Comparison of ENCODE assay signal across 8 cellular contexts in genomic region chr11:73980001-73980960, GRCh38. TPM values are rescaled to one million over a fixed set of nuclear protein-coding genes. Genes with fewer than 3 reads are reported as not detected.
DNase-seq lines count a peak whose midpoint lies in the region; ATAC-seq and TF ChIP-seq lines count a peak whose summit lies in the region.

No MANE protein-coding gene starts in this region.

- WGBS in ovary, 3 donors: 67 to 71% (median 70%) methylated on average over 6 of the region's 6 CpGs

- no peak for TF ChIP-seq POLR2A in ovary (IDR thresholded peaks at IDR 0.05)

- H4K20me1 ChIP-seq in BLaER1: peaks cover 16% of the 10 kb centered on the region

- no peaks in the 10 kb centered on the region for H3K9me3 Mint-ChIP-seq in activated naive CD4-positive, alpha-beta T cell treated with anti-CD3 and anti-CD28 coated beads, Interleukin-2, amount 50 U/mL, for 72 hours

- DNase-seq in GM19240 (ENCODE audit: insufficient read length, low spot score) (peak; percentile 92), SHP77 (lab: John Stamatoyannopoulos, UW) (peak; percentile 94), left lung (peak; percentile 71 to 76), ovary (no peak)
- DNase-seq in activated naive CD4-positive, alpha-beta T cell treated with anti-CD3 and anti-CD28 coated beads, Interleukin-2, amount 50 U/mL, for 72 hours (ENCODE audit: low spot score in 2 of 2): peak; percentile 68 to 73
- peak; percentile 32 to 53 for DNase-seq in stimulated activated CD8-positive, alpha-beta memory T cell treated with anti-CD3 and anti-CD28 coated beads, Interleukin-4, amount 100 ng/mL, for 4 hours (ENCODE audit: low read depth in 2 of 2, low spot score in 1 of 2)

- H3K27ac Mint-ChIP-seq in activated naive CD4-positive, alpha-beta T cell treated with anti-CD3 and anti-CD28 coated beads, Interleukin-2, amount 50 U/mL, for 72 hours: peak overlapping the region; percentile 95 to 100

- H3K9ac ChIP-seq in BLaER1: peak overlapping the region; percentile 87; the same call in 1 of the 2 replicates

- H3K4me3 ChIP-seq in BLaER1: peak overlapping the region; percentile 75
- H3K4me3 ChIP-seq in left lung: peak overlapping the region in 1 of 2 donors; percentile 68
- H3K4me3 ChIP-seq in ovary: no peak overlapping the region

- H3K9me3 ChIP-seq in BLaER1 (no peaks in the 10 kb centered on the region), left lung (no peaks in the 10 kb centered on the region), ovary (no peaks in the 10 kb centered on the region)

- H3K4me1 ChIP-seq in BLaER1 (peaks cover 66% of the 10 kb centered on the region), left lung (peaks cover 9 to 79% of the 10 kb centered on the region in 2 donors), ovary (ENCODE audit: insufficient read depth) (no peaks in the 10 kb centered on the region)

- intact Hi-C loops in left lung (cut with DNase I) (no loop called here), ovary (cut with DNase I) (no loop called here)

- no peak for TF ChIP-seq EP300 in ovary (IDR thresholded peaks at IDR 0.05)

- ATAC-seq in HG03460 (IDR thresholded peaks at IDR 0.05; ENCODE audit: unreplicated experiment) (peak; percentile 44), left lung (peak; percentile 6)
- peak; percentile 8 to 36 for ATAC-seq in activated naive CD4-positive, alpha-beta T cell treated with anti-CD3 and anti-CD28 coated beads, Interleukin-2, amount 50 U/mL, for 72 hours

- H3K36me3 Mint-ChIP-seq in activated naive CD4-positive, alpha-beta T cell treated with anti-CD3 and anti-CD28 coated beads, Interleukin-2, amount 50 U/mL, for 72 hours: peaks cover 75 to 84% of the 10 kb centered on the region in 2 donors

- H3K27me3 ChIP-seq in BLaER1: no peaks in the 10 kb centered on the region
- H3K27me3 ChIP-seq in left lung: no peaks in the 10 kb centered on the region
- no peaks in the 10 kb centered on the region for H3K27me3 ChIP-seq in ovary

- H3K36me3 ChIP-seq in BLaER1 (peaks cover 54% of the 10 kb centered on the region), left lung (peaks cover 0 to 54% of the 10 kb centered on the region in 2 donors), ovary (no peaks in the 10 kb centered on the region)

- peak overlapping the region; percentile 96 for H3K4me2 ChIP-seq in BLaER1

- H3K27ac ChIP-seq in BLaER1 (peak overlapping the region; percentile 89), left lung (peak overlapping the region in 1 of 2 donors; percentile 99), ovary (no peak overlapping the region)

- no peak for TF ChIP-seq CTCF in left lung (IDR thresholded peaks at IDR 0.05)
- no peak for TF ChIP-seq CTCF in ovary (IDR thresholded peaks at IDR 0.05)

RNA-seq across cellular contexts. Expression of gene UCP2, which starts 2.4 kb away (rescaled TPM):
- 100 to 1,000 TPM; 271 to 326 TPM for total RNA-seq in activated naive CD4-positive, alpha-beta T cell treated with anti-CD3 and anti-CD28 coated beads, Interleukin-2, amount 50 U/mL, for 72 hours
- 100 to 1,000 TPM in 1 of 2 donors, 10 to 100 TPM in 1; 70.0 to 142 TPM for total RNA-seq in left lung
- total RNA-seq in ovary: 10 to 100 TPM in 5 of 7 donors, 1 to 10 TPM in 2; 3.7 to 86.9 (median 16.5) TPM
- polyA plus RNA-seq in ovary: 10 to 100 TPM in 1 of 2 donors, 1 to 10 TPM in 1; 4.9 to 31.5 TPM

RNA-seq across cellular contexts. Expression of gene UCP3, which starts 28.6 kb away (rescaled TPM):
- 1 to 10 TPM; 1.5 to 2.7 TPM for total RNA-seq in activated naive CD4-positive, alpha-beta T cell treated with anti-CD3 and anti-CD28 coated beads, Interleukin-2, amount 50 U/mL, for 72 hours
- total RNA-seq in left lung (1 to 10 TPM; 1.0 to 2.7 TPM), ovary (1 to 10 TPM in 5 of 7 donors, under 1 TPM in 2; 0.72 to 2.2 (median 1.2) TPM)
- under 1 TPM; 0.70 to 0.84 TPM for polyA plus RNA-seq in ovary

RNA-seq across cellular contexts. Expression of gene DNAJB13, which starts 29.5 kb away (rescaled TPM):
- total RNA-seq in activated naive CD4-positive, alpha-beta T cell treated with anti-CD3 and anti-CD28 coated beads, Interleukin-2, amount 50 U/mL, for 72 hours: under 1 TPM; 0.29 to 0.32 TPM
- total RNA-seq in left lung (1 to 10 TPM; 1.2 to 2.1 TPM), ovary (10 to 100 TPM in 1 of 7 donors, 1 to 10 TPM in 3, under 1 TPM in 2, not detected in 1; 0.48 to 23.3 (median 2.5) TPM)
- polyA plus RNA-seq in ovary: under 1 TPM in 1 of 2 donors, not detected in 1; 0.36 TPM

Comparison
In these comparisons a context has a peak if more than half of its experiments do, and no peak if none do; other contexts are left out.
1. DNase-seq: peak in GM19240 (single experiment), SHP77 (2 of 2), activated naive CD4-positive, alpha-beta T cell treated with anti-CD3 and anti-CD28 coated beads, Interleukin-2, amount 50 U/mL, for 72 hours (2 of 2), left lung (2 of 2) and stimulated activated CD8-positive, alpha-beta memory T cell treated with anti-CD3 and anti-CD28 coated beads, Interleukin-4, amount 100 ng/mL, for 4 hours (2 of 2); none in ovary (0 of 5).
2. Peak in every context shown above with its lines, with median percentiles within 50 percentile points of each other: ATAC-seq.